9 cellular contexts compared by ENCODE assay signal in the genomic region with DNA sequence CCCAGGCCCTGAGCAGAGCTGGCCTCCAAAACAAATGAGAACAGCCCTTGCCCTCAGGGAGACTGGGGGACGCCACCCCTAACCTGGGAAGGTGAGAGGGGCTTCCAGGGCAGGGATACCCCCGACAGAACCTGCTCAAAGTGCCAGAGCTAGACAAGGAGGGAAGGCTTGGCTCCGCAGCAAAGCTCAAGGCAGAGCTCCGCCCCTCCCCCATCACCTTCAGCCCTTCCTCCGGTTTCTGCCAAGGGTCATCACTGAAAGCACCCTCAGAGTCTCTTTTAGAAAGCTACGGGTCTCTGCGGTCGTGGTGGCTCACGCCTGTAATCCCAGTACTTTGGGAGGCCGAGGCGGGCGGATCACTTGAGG.
A peak's percentile ranks its signal among the peaks of the same experiment; 100 is the strongest.
DNase-seq lines count a peak whose midpoint lies in the region; ATAC-seq and TF ChIP-seq lines count a peak whose summit lies in the region.
"Had no signal": no experiment of that assay in that cellular context is flagged by ENCODE, and none has a peak within 500 bp of the region (broad histone marks: within the 10 kb centered on the region; RNA-seq: fewer than 3 reads in every experiment).

No MANE protein-coding gene starts in this region.

- POLR2A ChIA-PET in CD4-positive, alpha-beta T cell (lab: Charles Lee) = interaction anchor here (1.0 to 3.2 kb wide), 9 partner anchors 9 to 619 kb away, joined by 3 to 24 read pairs (median 5); a partner anchor contains a TSS

- H3K4me1 ChIP-seq in HUES6 (ENCODE audit: control insufficient read depth, insufficient read depth, low read length) (peaks cover 29% of the 10 kb centered on the region), mucosa of stomach (ENCODE audit: control insufficient read depth, insufficient read depth, low read length) (peaks cover 30% of the 10 kb centered on the region)

- CTCF ChIA-PET in CD4-positive, alpha-beta T cell (lab: Charles Lee) = interaction anchor here (1.1 to 1.9 kb wide), 7 partner anchors 11 to 113 kb away, joined by 3 to 12 read pairs (median 7); a partner anchor contains a TSS

- H3K27me3 Mint-ChIP-seq in CD4-positive, alpha-beta T cell = no peaks in the 10 kb centered on the region
- no peaks in the 10 kb centered on the region for H3K27me3 Mint-ChIP-seq in activated naive CD8-positive, alpha-beta T cell treated with anti-CD3 and anti-CD28 coated beads, Interleukin-2, amount 50 U/mL, for 24 hours

- no peaks in the 10 kb centered on the region for H3K27me3 ChIP-seq in CD4-positive, alpha-beta T cell (ENCODE audit: control insufficient read depth, insufficient read depth, low read length)
- H3K27me3 ChIP-seq in HUES6 (ENCODE audit: control insufficient read depth, insufficient read depth, low read length) = no peaks in the 10 kb centered on the region
- no peaks in the 10 kb centered on the region for H3K27me3 ChIP-seq in mucosa of stomach (ENCODE audit: control insufficient read depth, insufficient read depth, low read length)

- H3K4me3 ChIP-seq in HUES6 (ENCODE audit: low read depth, low read length) (peak overlapping the region; percentile 72), mucosa of stomach (ENCODE audit: low read length) (no peak overlapping the region)

- no peaks in the 10 kb centered on the region for H3K9me3 ChIP-seq in CD4-positive, alpha-beta T cell (ENCODE audit: control insufficient read depth, low read length)
- H3K9me3 ChIP-seq in HUES6 (ENCODE audit: control insufficient read depth, insufficient read depth, low read depth, low read length) (no peaks in the 10 kb centered on the region), mucosa of stomach (ENCODE audit: control insufficient read depth, low read length) (no peaks in the 10 kb centered on the region)

- H3K27ac Mint-ChIP-seq in CD4-positive, alpha-beta T cell = no peak overlapping the region
- H3K27ac Mint-ChIP-seq in activated naive CD8-positive, alpha-beta T cell treated with anti-CD3 and anti-CD28 coated beads, Interleukin-2, amount 50 U/mL, for 24 hours = no peak overlapping the region
- H3K27ac Mint-ChIP-seq: activated naive CD4-positive, alpha-beta T cell treated with anti-CD3 and anti-CD28 coated beads, Interleukin-2, amount 50 U/mL, for 72 hours had no signal

- H3K9ac ChIP-seq in HUES6 (ENCODE audit: low read length) (peak overlapping the region; percentile 56), mucosa of stomach (ENCODE audit: low read length) (peak overlapping the region; percentile 22)

- no peaks in the 10 kb centered on the region for H3K36me3 Mint-ChIP-seq in CD4-positive, alpha-beta T cell (ENCODE audit: low read depth)
- H3K36me3 Mint-ChIP-seq in activated naive CD8-positive, alpha-beta T cell treated with anti-CD3 and anti-CD28 coated beads, Interleukin-2, amount 50 U/mL, for 24 hours (ENCODE audit: low read depth) = no peaks in the 10 kb centered on the region
- H3K36me3 Mint-ChIP-seq: activated naive CD4-positive, alpha-beta T cell treated with anti-CD3 and anti-CD28 coated beads, Interleukin-2, amount 50 U/mL, for 72 hours had no signal

- no peaks in the 10 kb centered on the region for H3K36me3 ChIP-seq in HUES6 (ENCODE audit: control insufficient read depth, insufficient read depth, low read length)
- H3K36me3 ChIP-seq in mucosa of stomach (ENCODE audit: control insufficient read depth, insufficient read depth, low read length) = no peaks in the 10 kb centered on the region

- H3K4me3 Mint-ChIP-seq in CD4-positive, alpha-beta T cell = peak overlapping the region; percentile 83
- H3K4me3 Mint-ChIP-seq in activated naive CD8-positive, alpha-beta T cell treated with anti-CD3 and anti-CD28 coated beads, Interleukin-2, amount 50 U/mL, for 24 hours = peak overlapping the region; percentile 74

- ATAC-seq in CD4-positive, alpha-beta T cell (ENCODE audit: poor library complexity) = no peak
- no peak for ATAC-seq in activated naive CD8-positive, alpha-beta T cell treated with anti-CD3 and anti-CD28 coated beads, Interleukin-2, amount 50 U/mL, for 24 hours
- no peak for ATAC-seq in HG03039 (IDR thresholded peaks at IDR 0.05; ENCODE audit: unreplicated experiment)

- H3K9me3 Mint-ChIP-seq in CD4-positive, alpha-beta T cell = no peaks in the 10 kb centered on the region
- H3K9me3 Mint-ChIP-seq in activated naive CD8-positive, alpha-beta T cell treated with anti-CD3 and anti-CD28 coated beads, Interleukin-2, amount 50 U/mL, for 24 hours = no peaks in the 10 kb centered on the region
- H3K9me3 Mint-ChIP-seq: activated naive CD4-positive, alpha-beta T cell treated with anti-CD3 and anti-CD28 coated beads, Interleukin-2, amount 50 U/mL, for 72 hours had no signal

- TF ChIP-seq CTCF in CD4-positive, alpha-beta T cell (IDR thresholded peaks at IDR 0.05) = no peak

- H3K4me1 Mint-ChIP-seq in CD4-positive, alpha-beta T cell (ENCODE audit: low read depth) = peaks cover 6% of the 10 kb centered on the region
- H3K4me1 Mint-ChIP-seq in activated naive CD8-positive, alpha-beta T cell treated with anti-CD3 and anti-CD28 coated beads, Interleukin-2, amount 50 U/mL, for 24 hours = peaks cover 37% of the 10 kb centered on the region

- H3K27ac ChIP-seq in CD4-positive, alpha-beta T cell (ENCODE audit: low read depth, low read length) = no peak overlapping the region
- peak overlapping the region; percentile 10; the same call in 1 of the 2 replicates for H3K27ac ChIP-seq in HUES6 (ENCODE audit: low read depth, low read length)

- no peak for DNase-seq in CD4-positive, alpha-beta T cell
- DNase-seq in activated naive CD8-positive, alpha-beta T cell treated with anti-CD3 and anti-CD28 coated beads, Interleukin-2, amount 50 U/mL, for 24 hours = no peak
- DNase-seq in HCEC 1CT (no peak), germinal center (ENCODE audit: low spot score) (no peak), AG08396 (ENCODE audit: low spot score) (no peak)

- intact Hi-C loops in CD4-positive, alpha-beta T cell (cut with DNase I, micrococcal nuclease) = loop anchor here (1.0 kb wide), 1 partner anchor 71 kb away; no protein-coding TSS in a partner anchor
